ENCODE assay signal across 1 cellular context in the genomic region with DNA sequence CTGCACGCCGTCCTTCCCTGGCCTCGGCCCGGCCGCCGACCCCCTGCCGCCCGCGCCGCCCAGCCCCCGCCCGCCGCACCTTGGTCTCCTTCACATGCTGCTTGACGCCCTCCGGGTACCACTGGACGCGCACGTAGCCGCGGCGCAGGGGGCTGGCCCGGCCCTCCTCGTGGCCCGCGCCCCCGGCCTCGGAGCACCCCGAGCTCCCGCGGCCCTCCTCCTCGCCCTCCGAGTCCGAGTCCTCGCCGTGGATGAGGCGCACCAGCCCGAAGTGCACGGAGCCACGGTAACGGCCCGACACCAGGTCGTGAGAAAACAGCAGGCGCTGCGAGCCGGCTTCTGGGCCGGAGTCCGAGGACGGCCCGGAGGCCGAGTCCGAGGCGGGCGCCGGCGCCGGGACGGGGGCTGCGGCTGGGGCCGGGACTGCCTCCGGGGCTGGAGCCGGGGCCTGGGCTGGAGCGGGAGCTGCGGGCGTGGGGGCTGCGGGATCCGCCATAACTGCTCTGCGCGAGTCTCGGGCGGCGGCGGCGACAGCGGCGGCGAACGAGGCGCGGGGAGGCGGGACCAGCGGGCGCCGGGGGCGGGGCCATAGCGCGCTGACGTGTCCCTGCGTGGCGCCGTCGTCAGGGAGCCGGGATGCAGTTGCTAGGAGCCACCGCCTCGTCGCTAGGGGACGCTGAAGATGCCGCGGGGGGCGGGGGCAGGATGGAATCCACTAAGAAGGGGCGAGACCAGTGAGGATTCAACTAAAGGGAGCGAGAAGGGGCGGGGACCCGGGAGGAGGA.
TF ChIP-seq lines count a peak whose summit lies in the region.

A gene (minus strand): TSS at position 507 of the 785 bp plus-strand sequence. CDS start 11 bp downstream, at position 496.

TF ChIP-seq in K562, 482 proteins besides CTCF, POLR2A, EP300 and RAD21 (continued from another document and continues in another):
- TF ChIP-seq, protein P1, sequence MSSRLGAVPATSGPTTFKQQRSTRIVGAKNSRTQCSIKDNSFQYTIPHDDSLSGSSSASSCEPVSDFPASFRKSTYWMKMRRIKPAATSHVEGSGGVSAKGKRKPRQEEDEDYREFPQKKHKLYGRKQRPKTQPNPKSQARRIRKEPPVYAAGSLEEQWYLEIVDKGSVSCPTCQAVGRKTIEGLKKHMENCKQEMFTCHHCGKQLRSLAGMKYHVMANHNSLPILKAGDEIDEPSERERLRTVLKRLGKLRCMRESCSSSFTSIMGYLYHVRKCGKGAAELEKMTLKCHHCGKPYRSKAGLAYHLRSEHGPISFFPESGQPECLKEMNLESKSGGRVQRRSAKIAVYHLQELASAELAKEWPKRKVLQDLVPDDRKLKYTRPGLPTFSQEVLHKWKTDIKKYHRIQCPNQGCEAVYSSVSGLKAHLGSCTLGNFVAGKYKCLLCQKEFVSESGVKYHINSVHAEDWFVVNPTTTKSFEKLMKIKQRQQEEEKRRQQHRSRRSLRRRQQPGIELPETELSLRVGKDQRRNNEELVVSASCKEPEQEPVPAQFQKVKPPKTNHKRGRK (tag; IDR thresholded peaks at IDR 0.05) = no peak
- no peak for TF ChIP-seq ZNF143 (CRISPR knock-in tag; IDR thresholded peaks at IDR 0.05)
- TF ChIP-seq MYNN (IDR thresholded peaks at IDR 0.05) = no peak
- no peak for TF ChIP-seq MYNN (CRISPR knock-in tag; IDR thresholded peaks at IDR 0.05)
- TF ChIP-seq, protein P2, sequence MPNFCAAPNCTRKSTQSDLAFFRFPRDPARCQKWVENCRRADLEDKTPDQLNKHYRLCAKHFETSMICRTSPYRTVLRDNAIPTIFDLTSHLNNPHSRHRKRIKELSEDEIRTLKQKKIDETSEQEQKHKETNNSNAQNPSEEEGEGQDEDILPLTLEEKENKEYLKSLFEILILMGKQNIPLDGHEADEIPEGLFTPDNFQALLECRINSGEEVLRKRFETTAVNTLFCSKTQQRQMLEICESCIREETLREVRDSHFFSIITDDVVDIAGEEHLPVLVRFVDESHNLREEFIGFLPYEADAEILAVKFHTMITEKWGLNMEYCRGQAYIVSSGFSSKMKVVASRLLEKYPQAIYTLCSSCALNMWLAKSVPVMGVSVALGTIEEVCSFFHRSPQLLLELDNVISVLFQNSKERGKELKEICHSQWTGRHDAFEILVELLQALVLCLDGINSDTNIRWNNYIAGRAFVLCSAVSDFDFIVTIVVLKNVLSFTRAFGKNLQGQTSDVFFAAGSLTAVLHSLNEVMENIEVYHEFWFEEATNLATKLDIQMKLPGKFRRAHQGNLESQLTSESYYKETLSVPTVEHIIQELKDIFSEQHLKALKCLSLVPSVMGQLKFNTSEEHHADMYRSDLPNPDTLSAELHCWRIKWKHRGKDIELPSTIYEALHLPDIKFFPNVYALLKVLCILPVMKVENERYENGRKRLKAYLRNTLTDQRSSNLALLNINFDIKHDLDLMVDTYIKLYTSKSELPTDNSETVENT (CRISPR knock-in tag; IDR thresholded peaks at IDR 0.05) = no peak; the same call in 1 of the 2 replicates
- TF ChIP-seq WHSC1 (IDR thresholded peaks at IDR 0.05; ENCODE audit: low read length) = no peak
- no peak for TF ChIP-seq SLC30A9 (CRISPR knock-in tag; IDR thresholded peaks at IDR 0.05)
- TF ChIP-seq YY1 (IDR thresholded peaks at IDR 0.05; ENCODE audit: borderline replicate concordance in 1 of 3, control insufficient read depth in 1 of 3, extremely low read depth in 1 of 3, insufficient read depth in 3 of 3, insufficient read length in 1 of 3, insufficient replicate concordance in 2 of 3, low read depth in 1 of 3, low read length in 2 of 3) = peak; percentile 62 to 92 (median 90)
- peak; percentile 30 for TF ChIP-seq HNRNPLL (IDR thresholded peaks at IDR 0.05; ENCODE audit: low read depth, low read length, poor library complexity, severe bottlenecking)
- TF ChIP-seq ATF7 (IDR thresholded peaks at IDR 0.05) = peak; percentile 66; the same call in 1 of the 2 replicates
- TF ChIP-seq, protein P3, sequence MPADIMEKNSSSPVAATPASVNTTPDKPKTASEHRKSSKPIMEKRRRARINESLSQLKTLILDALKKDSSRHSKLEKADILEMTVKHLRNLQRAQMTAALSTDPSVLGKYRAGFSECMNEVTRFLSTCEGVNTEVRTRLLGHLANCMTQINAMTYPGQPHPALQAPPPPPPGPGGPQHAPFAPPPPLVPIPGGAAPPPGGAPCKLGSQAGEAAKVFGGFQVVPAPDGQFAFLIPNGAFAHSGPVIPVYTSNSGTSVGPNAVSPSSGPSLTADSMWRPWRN (IDR thresholded peaks at IDR 0.05; ENCODE audit: low read depth) = no peak
- no peak for TF ChIP-seq EHMT2 (IDR thresholded peaks at IDR 0.05)
- no peak for TF ChIP-seq BRD4 (IDR thresholded peaks at IDR 0.05)
- TF ChIP-seq MCM2 (IDR thresholded peaks at IDR 0.05; ENCODE audit: low read depth) = no peak
- TF ChIP-seq, protein P4, sequence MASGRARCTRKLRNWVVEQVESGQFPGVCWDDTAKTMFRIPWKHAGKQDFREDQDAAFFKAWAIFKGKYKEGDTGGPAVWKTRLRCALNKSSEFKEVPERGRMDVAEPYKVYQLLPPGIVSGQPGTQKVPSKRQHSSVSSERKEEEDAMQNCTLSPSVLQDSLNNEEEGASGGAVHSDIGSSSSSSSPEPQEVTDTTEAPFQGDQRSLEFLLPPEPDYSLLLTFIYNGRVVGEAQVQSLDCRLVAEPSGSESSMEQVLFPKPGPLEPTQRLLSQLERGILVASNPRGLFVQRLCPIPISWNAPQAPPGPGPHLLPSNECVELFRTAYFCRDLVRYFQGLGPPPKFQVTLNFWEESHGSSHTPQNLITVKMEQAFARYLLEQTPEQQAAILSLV (tag; IDR thresholded peaks at IDR 0.05) = no peak
- TF ChIP-seq, protein P5, sequence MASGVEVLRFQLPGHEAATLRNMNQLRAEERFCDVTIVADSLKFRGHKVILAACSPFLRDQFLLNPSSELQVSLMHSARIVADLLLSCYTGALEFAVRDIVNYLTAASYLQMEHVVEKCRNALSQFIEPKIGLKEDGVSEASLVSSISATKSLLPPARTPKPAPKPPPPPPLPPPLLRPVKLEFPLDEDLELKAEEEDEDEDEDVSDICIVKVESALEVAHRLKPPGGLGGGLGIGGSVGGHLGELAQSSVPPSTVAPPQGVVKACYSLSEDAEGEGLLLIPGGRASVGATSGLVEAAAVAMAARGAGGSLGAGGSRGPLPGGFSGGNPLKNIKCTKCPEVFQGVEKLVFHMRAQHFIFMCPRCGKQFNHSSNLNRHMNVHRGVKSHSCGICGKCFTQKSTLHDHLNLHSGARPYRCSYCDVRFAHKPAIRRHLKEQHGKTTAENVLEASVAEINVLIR (CRISPR knock-in tag; IDR thresholded peaks at IDR 0.05) = 0 out of 2 replicates have a peak, but pooled peaks have one; percentile 51
- no peak for TF ChIP-seq SREBF2 (CRISPR knock-in tag; IDR thresholded peaks at IDR 0.05)
- TF ChIP-seq ZNF695 (CRISPR knock-in tag; IDR thresholded peaks at IDR 0.05) = no peak
- no peak for TF ChIP-seq ZNF583 (CRISPR knock-in tag; IDR thresholded peaks at IDR 0.05)
- TF ChIP-seq PPARD (CRISPR knock-in tag; IDR thresholded peaks at IDR 0.05) = no peak
- TF ChIP-seq, protein P6, sequence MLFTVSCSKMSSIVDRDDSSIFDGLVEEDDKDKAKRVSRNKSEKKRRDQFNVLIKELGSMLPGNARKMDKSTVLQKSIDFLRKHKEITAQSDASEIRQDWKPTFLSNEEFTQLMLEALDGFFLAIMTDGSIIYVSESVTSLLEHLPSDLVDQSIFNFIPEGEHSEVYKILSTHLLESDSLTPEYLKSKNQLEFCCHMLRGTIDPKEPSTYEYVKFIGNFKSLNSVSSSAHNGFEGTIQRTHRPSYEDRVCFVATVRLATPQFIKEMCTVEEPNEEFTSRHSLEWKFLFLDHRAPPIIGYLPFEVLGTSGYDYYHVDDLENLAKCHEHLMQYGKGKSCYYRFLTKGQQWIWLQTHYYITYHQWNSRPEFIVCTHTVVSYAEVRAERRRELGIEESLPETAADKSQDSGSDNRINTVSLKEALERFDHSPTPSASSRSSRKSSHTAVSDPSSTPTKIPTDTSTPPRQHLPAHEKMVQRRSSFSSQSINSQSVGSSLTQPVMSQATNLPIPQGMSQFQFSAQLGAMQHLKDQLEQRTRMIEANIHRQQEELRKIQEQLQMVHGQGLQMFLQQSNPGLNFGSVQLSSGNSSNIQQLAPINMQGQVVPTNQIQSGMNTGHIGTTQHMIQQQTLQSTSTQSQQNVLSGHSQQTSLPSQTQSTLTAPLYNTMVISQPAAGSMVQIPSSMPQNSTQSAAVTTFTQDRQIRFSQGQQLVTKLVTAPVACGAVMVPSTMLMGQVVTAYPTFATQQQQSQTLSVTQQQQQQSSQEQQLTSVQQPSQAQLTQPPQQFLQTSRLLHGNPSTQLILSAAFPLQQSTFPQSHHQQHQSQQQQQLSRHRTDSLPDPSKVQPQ (CRISPR knock-in tag; IDR thresholded peaks at IDR 0.05; ENCODE audit: borderline replicate concordance) = no peak
- no peak for TF ChIP-seq SMARCB1 (IDR thresholded peaks at IDR 0.05; ENCODE audit: insufficient read length, low read depth)
- TF ChIP-seq, protein P7, sequence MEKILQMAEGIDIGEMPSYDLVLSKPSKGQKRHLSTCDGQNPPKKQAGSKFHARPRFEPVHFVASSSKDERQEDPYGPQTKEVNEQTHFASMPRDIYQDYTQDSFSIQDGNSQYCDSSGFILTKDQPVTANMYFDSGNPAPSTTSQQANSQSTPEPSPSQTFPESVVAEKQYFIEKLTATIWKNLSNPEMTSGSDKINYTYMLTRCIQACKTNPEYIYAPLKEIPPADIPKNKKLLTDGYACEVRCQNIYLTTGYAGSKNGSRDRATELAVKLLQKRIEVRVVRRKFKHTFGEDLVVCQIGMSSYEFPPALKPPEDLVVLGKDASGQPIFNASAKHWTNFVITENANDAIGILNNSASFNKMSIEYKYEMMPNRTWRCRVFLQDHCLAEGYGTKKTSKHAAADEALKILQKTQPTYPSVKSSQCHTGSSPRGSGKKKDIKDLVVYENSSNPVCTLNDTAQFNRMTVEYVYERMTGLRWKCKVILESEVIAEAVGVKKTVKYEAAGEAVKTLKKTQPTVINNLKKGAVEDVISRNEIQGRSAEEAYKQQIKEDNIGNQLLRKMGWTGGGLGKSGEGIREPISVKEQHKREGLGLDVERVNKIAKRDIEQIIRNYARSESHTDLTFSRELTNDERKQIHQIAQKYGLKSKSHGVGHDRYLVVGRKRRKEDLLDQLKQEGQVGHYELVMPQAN (IDR thresholded peaks at IDR 0.05; ENCODE audit: borderline replicate concordance) = no peak
- TF ChIP-seq, protein P8, sequence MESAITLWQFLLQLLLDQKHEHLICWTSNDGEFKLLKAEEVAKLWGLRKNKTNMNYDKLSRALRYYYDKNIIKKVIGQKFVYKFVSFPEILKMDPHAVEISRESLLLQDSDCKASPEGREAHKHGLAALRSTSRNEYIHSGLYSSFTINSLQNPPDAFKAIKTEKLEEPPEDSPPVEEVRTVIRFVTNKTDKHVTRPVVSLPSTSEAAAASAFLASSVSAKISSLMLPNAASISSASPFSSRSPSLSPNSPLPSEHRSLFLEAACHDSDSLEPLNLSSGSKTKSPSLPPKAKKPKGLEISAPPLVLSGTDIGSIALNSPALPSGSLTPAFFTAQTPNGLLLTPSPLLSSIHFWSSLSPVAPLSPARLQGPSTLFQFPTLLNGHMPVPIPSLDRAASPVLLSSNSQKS (CRISPR knock-in tag; IDR thresholded peaks at IDR 0.05) = no peak
- TF ChIP-seq BDP1 (IDR thresholded peaks at IDR 0.05; ENCODE audit: insufficient read depth, insufficient read length) = no peak
- TF ChIP-seq ZNF589 (CRISPR knock-in tag; IDR thresholded peaks at IDR 0.05; ENCODE audit: low read depth) = no peak
- TF ChIP-seq KLF10 (CRISPR knock-in tag; IDR thresholded peaks at IDR 0.05) = no peak
- no peak for TF ChIP-seq RBM15 (IDR thresholded peaks at IDR 0.05; ENCODE audit: insufficient read depth, low read length)
- TF ChIP-seq, protein P9, sequence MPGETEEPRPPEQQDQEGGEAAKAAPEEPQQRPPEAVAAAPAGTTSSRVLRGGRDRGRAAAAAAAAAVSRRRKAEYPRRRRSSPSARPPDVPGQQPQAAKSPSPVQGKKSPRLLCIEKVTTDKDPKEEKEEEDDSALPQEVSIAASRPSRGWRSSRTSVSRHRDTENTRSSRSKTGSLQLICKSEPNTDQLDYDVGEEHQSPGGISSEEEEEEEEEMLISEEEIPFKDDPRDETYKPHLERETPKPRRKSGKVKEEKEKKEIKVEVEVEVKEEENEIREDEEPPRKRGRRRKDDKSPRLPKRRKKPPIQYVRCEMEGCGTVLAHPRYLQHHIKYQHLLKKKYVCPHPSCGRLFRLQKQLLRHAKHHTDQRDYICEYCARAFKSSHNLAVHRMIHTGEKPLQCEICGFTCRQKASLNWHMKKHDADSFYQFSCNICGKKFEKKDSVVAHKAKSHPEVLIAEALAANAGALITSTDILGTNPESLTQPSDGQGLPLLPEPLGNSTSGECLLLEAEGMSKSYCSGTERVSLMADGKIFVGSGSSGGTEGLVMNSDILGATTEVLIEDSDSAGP (CRISPR knock-in tag; IDR thresholded peaks at IDR 0.05) = no peak
- TF ChIP-seq ZNF766 (CRISPR knock-in tag; conservative IDR thresholded peaks at IDR 0.05) = no peak
- TF ChIP-seq ETV1 (tag; conservative IDR thresholded peaks at IDR 0.05; ENCODE audit: low read depth) = no peak
- TF ChIP-seq PRMT5 (CRISPR knock-in tag; IDR thresholded peaks at IDR 0.05) = no peak
- TF ChIP-seq, protein P10, sequence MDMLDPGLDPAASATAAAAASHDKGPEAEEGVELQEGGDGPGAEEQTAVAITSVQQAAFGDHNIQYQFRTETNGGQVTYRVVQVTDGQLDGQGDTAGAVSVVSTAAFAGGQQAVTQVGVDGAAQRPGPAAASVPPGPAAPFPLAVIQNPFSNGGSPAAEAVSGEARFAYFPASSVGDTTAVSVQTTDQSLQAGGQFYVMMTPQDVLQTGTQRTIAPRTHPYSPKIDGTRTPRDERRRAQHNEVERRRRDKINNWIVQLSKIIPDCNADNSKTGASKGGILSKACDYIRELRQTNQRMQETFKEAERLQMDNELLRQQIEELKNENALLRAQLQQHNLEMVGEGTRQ (CRISPR knock-in tag; IDR thresholded peaks at IDR 0.05) = no peak
- no peak for TF ChIP-seq SRF (CRISPR knock-in tag; IDR thresholded peaks at IDR 0.05)
